38 cellular contexts compared by ENCODE assay signal in the genomic region with DNA sequence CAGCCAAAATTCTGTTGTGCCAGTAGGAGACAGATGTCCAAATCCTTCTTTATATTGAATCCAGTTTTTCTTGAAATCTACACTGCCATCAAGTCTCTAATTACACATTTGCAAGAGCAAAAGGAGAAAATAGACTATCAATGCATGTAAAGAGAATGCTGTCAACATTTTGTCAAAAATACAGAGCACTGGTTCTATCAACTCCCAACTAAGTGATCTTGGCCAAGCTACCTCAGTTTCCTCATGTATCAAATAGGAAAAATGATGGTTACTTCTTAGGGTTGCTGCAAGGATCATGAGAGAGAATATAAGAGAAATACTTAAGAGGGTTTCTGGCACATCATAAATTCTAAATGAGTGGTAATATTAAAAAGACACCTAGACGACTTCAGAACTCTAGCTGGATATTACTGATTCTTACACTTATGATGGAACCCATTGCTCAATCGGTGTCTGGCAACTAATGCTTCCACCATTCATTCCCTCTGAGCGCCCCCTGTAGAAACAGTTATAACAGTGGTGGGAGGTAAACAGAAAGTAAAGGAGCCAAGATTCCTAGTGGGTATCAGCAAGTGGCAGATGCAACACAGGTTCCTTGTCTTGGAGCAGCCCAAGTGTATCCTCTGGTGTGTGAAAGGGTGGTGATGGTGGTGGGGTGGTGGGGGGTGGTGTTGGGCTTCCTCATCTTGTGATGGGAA. TPM values are rescaled to one million over a fixed set of nuclear protein-coding genes. Genes with fewer than 3 reads are reported as not detected.
"Had no signal": no experiment of that assay in that cellular context is flagged by ENCODE, and none has a peak within 500 bp of the region (broad histone marks: within the 10 kb centered on the region; RNA-seq: fewer than 3 reads in every experiment).

No MANE protein-coding gene starts in this region.

- H2AFZ ChIP-seq: PC-9 had no signal

- DNase-seq: activated B cell treated with CpG ODN at 0.5 μM for 24 hours; activated CD4-positive, alpha-beta memory T cell treated with anti-CD3 and anti-CD28 coated beads, Interleukin-2, amount 10 ng/mL, durations not matched to agents 7 days and 5 days; activated CD4-positive, alpha-beta T cell treated with anti-CD3 and anti-CD28 coated beads for 4 hours; activated CD4-positive, CD25-positive, alpha-beta regulatory T cell treated with anti-CD3 and anti-CD28 coated beads, Interleukin-2, amount 50 U/mL, for 72 hours; activated CD8-positive, alpha-beta memory T cell treated with anti-CD3 and anti-CD28 coated beads for 24 hours; activated CD8-positive, alpha-beta memory T cell treated with anti-CD3 and anti-CD28 coated beads, Interleukin-2, amount 10 ng/mL, durations not matched to agents 7 days and 5 days; activated CD8-positive, alpha-beta memory T cell treated with anti-CD3 and anti-CD28 coated beads, Interleukin-2, amount 50 U/mL, for 48 hours; activated effector memory CD4-positive, alpha-beta T cell treated with Interleukin-2 at 50 U/mL for 16 hours; activated naive CD4-positive, alpha-beta T cell treated with anti-CD3 and anti-CD28 coated beads, Interleukin-2, amount 10 ng/mL, durations not matched to agents 7 days and 5 days; activated naive CD8-positive, alpha-beta T cell treated with anti-CD3 and anti-CD28 coated beads, Interleukin-2, amount 50 U/mL, for 24 hours; activated T-cell treated with anti-CD3 and anti-CD28 coated beads, Interleukin-2, amount 50 U/mL, for 48 hours; anterior cingulate cortex; brain microvascular endothelial cell; central memory CD4-positive, alpha-beta T cell; MM.1S; MV-4-11; NCI-H1092; NCI-H1436 treated with DMSO at 0.1 percent for 48 hours; NCI-H187; NCI-H2029 treated with DMSO at 0.1 percent for 48 hours; NCI-H2107; NCI-H2171; NCI-H510A; NCI-H526; NCI-H748 treated with DMSO at 0.1 percent for 48 hours; NK-92 treated with Interleukin-12 subunit alpha and Interleukin-12 subunit beta, amount 100 ng/mL, for 24 hours; PC-9; SIG-M5; SW 1271; T-helper 1 cell; T-helper 2 cell; T-helper 9 cell had no signal

- H3K27me3 ChIP-seq: brain microvascular endothelial cell had no signal

- H3K36me3 ChIP-seq: brain microvascular endothelial cell had no signal

- H3K4me3 ChIP-seq: PC-9 had no signal

- H3K4me2 ChIP-seq: PC-9 had no signal

- H3K27ac ChIP-seq: brain microvascular endothelial cell, PC-9, RWPE1, VCaP had no signal

- ATAC-seq: activated CD8-positive, alpha-beta memory T cell treated with anti-CD3 and anti-CD28 coated beads, Interleukin-2, amount 10 ng/mL, durations not matched to agents 7 days and 5 days; activated naive CD8-positive, alpha-beta T cell treated with anti-CD3 and anti-CD28 coated beads, Interleukin-2, amount 50 U/mL, for 24 hours; Right ventricle myocardium inferior had no signal

RNA-seq across cellular contexts. Expression of a gene that starts 3.8 kb away (rescaled TPM):
- total RNA-seq: activated B cell treated with CpG ODN at 0.5 μM for 24 hours; activated CD4-positive, alpha-beta memory T cell treated with anti-CD3 and anti-CD28 coated beads, Interleukin-2, amount 10 ng/mL, durations not matched to agents 7 days and 5 days; activated CD8-positive, alpha-beta memory T cell treated with anti-CD3 and anti-CD28 coated beads, Interleukin-2, amount 10 ng/mL, durations not matched to agents 7 days and 5 days; chondrocyte; LHCN-M2; OCI-LY7; PC-9; Right ventricle myocardium inferior had no signal

RNA-seq across cellular contexts. Expression of a gene that starts 18.2 kb away (rescaled TPM):
- total RNA-seq: activated B cell treated with CpG ODN at 0.5 μM for 24 hours; activated CD4-positive, alpha-beta memory T cell treated with anti-CD3 and anti-CD28 coated beads, Interleukin-2, amount 10 ng/mL, durations not matched to agents 7 days and 5 days; activated CD8-positive, alpha-beta memory T cell treated with anti-CD3 and anti-CD28 coated beads, Interleukin-2, amount 10 ng/mL, durations not matched to agents 7 days and 5 days; chondrocyte; LHCN-M2; OCI-LY7; PC-9; Right ventricle myocardium inferior had no signal

RNA-seq across cellular contexts. Expression of a gene that starts 45.9 kb away (rescaled TPM):
- total RNA-seq: activated B cell treated with CpG ODN at 0.5 μM for 24 hours; activated CD4-positive, alpha-beta memory T cell treated with anti-CD3 and anti-CD28 coated beads, Interleukin-2, amount 10 ng/mL, durations not matched to agents 7 days and 5 days; activated CD8-positive, alpha-beta memory T cell treated with anti-CD3 and anti-CD28 coated beads, Interleukin-2, amount 10 ng/mL, durations not matched to agents 7 days and 5 days; LHCN-M2; OCI-LY7; PC-9; Right ventricle myocardium inferior had no signal
